ENCODE assay signal across 8 cellular contexts in the genomic region with DNA sequence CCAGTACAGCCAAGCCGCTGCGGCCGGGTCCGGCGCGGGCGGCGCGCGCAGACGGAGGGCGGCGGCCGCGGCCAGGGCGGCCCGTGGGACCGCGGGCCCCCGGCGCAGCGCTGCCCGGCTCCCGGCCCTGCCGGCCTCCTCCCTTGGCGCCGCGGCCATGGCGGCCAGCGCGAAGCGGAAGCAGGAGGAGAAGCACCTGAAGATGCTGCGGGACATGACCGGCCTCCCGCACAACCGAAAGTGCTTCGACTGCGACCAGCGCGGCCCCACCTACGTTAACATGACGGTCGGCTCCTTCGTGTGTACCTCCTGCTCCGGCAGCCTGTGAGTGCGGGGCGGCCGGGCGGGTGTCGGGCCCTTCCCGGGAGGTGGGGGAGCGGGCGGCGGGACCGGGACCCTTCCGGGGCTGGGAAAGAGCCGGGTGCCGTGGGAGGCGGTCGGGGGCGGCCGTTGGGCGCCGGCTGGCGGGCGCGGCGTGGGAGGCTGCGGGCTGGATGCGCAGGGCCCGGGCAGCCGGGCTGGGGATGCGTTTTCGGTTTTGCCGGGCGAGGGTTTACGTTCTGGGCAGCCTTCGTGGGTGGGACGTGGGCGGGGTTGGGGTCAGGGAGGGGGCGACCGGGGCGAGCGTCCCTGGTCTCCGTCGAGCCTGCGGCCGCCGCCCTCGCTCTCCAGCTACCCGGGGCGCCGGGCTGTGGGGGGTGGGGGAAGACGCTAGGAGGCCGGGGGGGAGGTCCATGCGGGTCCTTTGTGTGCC. TPM values are rescaled to one million over a fixed set of nuclear protein-coding genes. Genes with fewer than 3 reads are reported as not detected.
A peak's percentile ranks its signal among the peaks of the same experiment; 100 is the strongest.
DNase-seq lines count a peak whose midpoint lies in the region; ATAC-seq lines count a peak whose summit lies in the region.

No MANE protein-coding gene starts in this region.

- peak overlapping the region; percentile 91 for H3K4me3 ChIP-seq in HUES48 (ENCODE audit: low read depth, low read length)
- H3K4me3 ChIP-seq in mucosa of stomach (ENCODE audit: low read length) = no peak overlapping the region
- peak overlapping the region; percentile 99 for H3K4me3 ChIP-seq in thymus (ENCODE audit: low read length)

- ATAC-seq in GM21447 (IDR thresholded peaks at IDR 0.05; ENCODE audit: unreplicated experiment) = peak; percentile 62

- H3K9me3 ChIP-seq in HUES48 (ENCODE audit: control insufficient read depth, insufficient read depth, low read length) (no peaks in the 10 kb centered on the region), mucosa of stomach (ENCODE audit: control insufficient read depth, low read length) (no peaks in the 10 kb centered on the region), thymus (ENCODE audit: control insufficient read depth) (no peaks in the 10 kb centered on the region)

- H3K27me3 ChIP-seq in HUES48 (ENCODE audit: control insufficient read depth, insufficient read depth, low read length) (no peaks in the 10 kb centered on the region), mucosa of stomach (ENCODE audit: control insufficient read depth, insufficient read depth, low read length) (no peaks in the 10 kb centered on the region), thymus (ENCODE audit: control insufficient read depth, insufficient read depth) (no peaks in the 10 kb centered on the region)

- H3K9ac ChIP-seq in HUES48 (ENCODE audit: low read depth, low read length) (peak overlapping the region; percentile 81), mucosa of stomach (ENCODE audit: low read length) (peak overlapping the region; percentile 84)

- DNase-seq in ELR (ENCODE audit: low read depth) (peak; percentile 46), epidermal melanocyte (ENCODE audit: insufficient read length, low spot score) (peak; percentile 44), KG1 (lab: John Stamatoyannopoulos, UW) (no peak)
- DNase-seq in activated CD4-positive, alpha-beta T cell treated with anti-CD3 and anti-CD28 coated beads, Interleukin-2, amount 50 U/mL, for 1 hour = peak; percentile 34

- H3K36me3 ChIP-seq in HUES48 (ENCODE audit: control insufficient read depth, insufficient read depth, low read length) (no peaks in the 10 kb centered on the region), mucosa of stomach (ENCODE audit: control insufficient read depth, insufficient read depth, low read length) (no peaks in the 10 kb centered on the region), thymus (ENCODE audit: control insufficient read depth, insufficient read depth) (no peaks in the 10 kb centered on the region)

- H3K4me1 ChIP-seq in HUES48 (ENCODE audit: control insufficient read depth, insufficient read depth, low read length) = peaks cover 16% of the 10 kb centered on the region; the same call in 1 of the 2 replicates
- H3K4me1 ChIP-seq in mucosa of stomach (ENCODE audit: control insufficient read depth, insufficient read depth, low read length) = peaks cover 22% of the 10 kb centered on the region
- H3K4me1 ChIP-seq in thymus (ENCODE audit: control insufficient read depth, insufficient read depth, low read length) = peaks cover 3% of the 10 kb centered on the region

- H3K27ac ChIP-seq in HUES48 (ENCODE audit: low read depth, low read length) (peak overlapping the region; percentile 87), thymus (ENCODE audit: low read depth) (peak overlapping the region; percentile 91)

- under 1% methylated on average over 96 of the region's 96 CpGs for WGBS in thymus

RNA-seq across cellular contexts. Expression of a gene that starts 0.5 kb away (rescaled TPM):
- polyA plus RNA-seq in thymus = 56.3 TPM
